ENCODE assay signal across 8 cellular contexts in genomic region chr20:50027611-50028105, GRCh38. TPM values are rescaled to one million over a fixed set of nuclear protein-coding genes. Genes with fewer than 3 reads are reported as not detected.
DNase-seq lines count a peak whose midpoint lies in the region; ATAC-seq, FAIRE-seq and TF ChIP-seq lines count a peak whose summit lies in the region.

No MANE protein-coding gene starts in this region.

- H3K4me1 ChIP-seq in HepG2 (ENCODE audit: insufficient read depth, low read length): peaks cover 69% of the 10 kb centered on the region
- peaks cover 13% of the 10 kb centered on the region for H3K4me1 ChIP-seq in upper lobe of right lung

- no peak overlapping the region for H3K4me3 ChIP-seq in HepG2 (replicated peaks in 1 of 3; ENCODE audit: insufficient read depth in 1 of 3, low read depth in 2 of 3, low read length in 3 of 3)
- H3K4me3 ChIP-seq in upper lobe of right lung: no peak overlapping the region

- H3K9me3 ChIP-seq in HepG2 (ENCODE audit: low read length) (no peaks in the 10 kb centered on the region), upper lobe of right lung (no peaks in the 10 kb centered on the region)

- no peaks in the 10 kb centered on the region for H4K20me1 ChIP-seq in HepG2 (ENCODE audit: insufficient read depth, low read length)

- H3K27ac ChIP-seq in HepG2 (ENCODE audit: extremely low read length, insufficient read depth, low read length) (no peak overlapping the region), upper lobe of right lung (no peak overlapping the region)

- no peaks in the 10 kb centered on the region for H3K79me2 ChIP-seq in HepG2 (ENCODE audit: insufficient read depth, low read length)

- CTCF ChIA-PET in HepG2 (lab: Yijun Ruan, JAX; ENCODE audit: low intra/inter-chr PET ratio, low total read pairs): no interaction called here

- H3K27me3 ChIP-seq in HepG2 (ENCODE audit: control insufficient read depth in 1 of 2, insufficient read depth in 2 of 2, low read length in 2 of 2) (peaks cover 3 to 6% of the 10 kb centered on the region in 2 experiments; a peak in 1 of 5 replicates), upper lobe of right lung (no peaks in the 10 kb centered on the region)

- intact Hi-C loops in HepG2 (cut with micrococcal nuclease; ENCODE audit: unreplicated experiment): no loop called here
- intact Hi-C loops in upper lobe of right lung (cut with DNase I): no loop called here

- ATAC-seq in HepG2 (no peak), upper lobe of right lung (peak; percentile 35)

- TF ChIP-seq RAD21 in HepG2 (CRISPR knock-in tag; IDR thresholded peaks at IDR 0.05): no peak

- in situ Hi-C loops in HepG2 (cut with HindIII; ENCODE audit: extremely low pct_ligation_motif_present, low pct_unique_long_range_greater_than_20kb): no loop called here

- no peak for FAIRE-seq in HepG2 (lab: Jason Lieb, UNC)

- WGBS in HepG2 (ENCODE audit: low lambda C conversion rate): 49% methylated on average over 12 of the region's 12 CpGs

- no TSS peak for BruUV-seq in HepG2 (replicated peaks; lab: Mats Ljungman, UMichigan)

- no peak for TF ChIP-seq EP300 in HepG2 (IDR thresholded peaks at IDR 0.05; ENCODE audit: low read depth in 2 of 2, low read length in 2 of 2)
- TF ChIP-seq EP300 in HepG2 (CRISPR knock-in tag; IDR thresholded peaks at IDR 0.05; ENCODE audit: borderline replicate concordance): no peak

- H3K4me2 ChIP-seq in HepG2 (ENCODE audit: low read depth, low read length): no peak overlapping the region

- no peak overlapping the region for H3K9ac ChIP-seq in HepG2 (ENCODE audit: insufficient read depth, low read depth, low read length)

- H3K36me3 ChIP-seq in HepG2 (replicated peaks in 1 of 2; ENCODE audit: control insufficient read depth in 1 of 2, insufficient read depth in 2 of 2, low read length in 2 of 2) (no peaks in the 10 kb centered on the region), upper lobe of right lung (no peaks in the 10 kb centered on the region)

- DNase-seq in M059J (ENCODE audit: low read depth): peak; percentile 99
- peak; percentile 67 for DNase-seq in dedifferentiated amniotic fluid mesenchymal stem cell (ENCODE audit: extremely low spot score)
- DNase-seq in HepG2 (ENCODE audit: low spot score): no peak
- peak; percentile 71 for DNase-seq in upper lobe of right lung
- DNase-seq in NCI-H1048 (lab: John Stamatoyannopoulos, UW): no peak
- no peak for DNase-seq in NCI-H146 treated with DMSO at 0.1 percent for 48 hours (lab: John Stamatoyannopoulos, UW; ENCODE audit: unreplicated experiment)
- DNase-seq in UCSD-AML1 (lab: John Stamatoyannopoulos, UW; ENCODE audit: unreplicated experiment): no peak
- no peak for DNase-seq in GM10266 (ENCODE audit: extremely low spot score)

- TF ChIP-seq CTCF in HepG2 (CRISPR knock-in tag; IDR thresholded peaks at IDR 0.05): no peak
- TF ChIP-seq CTCF in upper lobe of right lung (IDR thresholded peaks at IDR 0.05): no peak
- TF ChIP-seq CTCF in GM10266 (IDR thresholded peaks at IDR 0.05; ENCODE audit: control insufficient read depth, insufficient read depth, low read depth, missing control alignments): no peak

- TF ChIP-seq POLR2A in HepG2 (IDR thresholded peaks at IDR 0.05; ENCODE audit: insufficient read depth in 1 of 2, low read depth in 2 of 2, low read length in 2 of 2): no peak

- H2AFZ ChIP-seq in HepG2 (ENCODE audit: low read length): no peak overlapping the region

- POLR2A ChIA-PET in HepG2 (lab: Yijun Ruan, JAX): no interaction called here

TF ChIP-seq in HepG2, 621 proteins besides CTCF, POLR2A, EP300 and RAD21 (continues in another document):
- no peak for TF ChIP-seq ZFP36 (IDR thresholded peaks at IDR 0.05; ENCODE audit: borderline replicate concordance, low read depth, low read length, partially characterized antibody)
- peak; percentile 31; the same call in 1 of the 2 replicates for TF ChIP-seq SALL2 (CRISPR knock-in tag; IDR thresholded peaks at IDR 0.05)
- TF ChIP-seq GATAD1 (CRISPR knock-in tag; IDR thresholded peaks at IDR 0.05): no peak
- peak; percentile 22; the same call in 1 of the 3 replicates for TF ChIP-seq MXI1 (IDR thresholded peaks at IDR 0.05; ENCODE audit: borderline replicate concordance, low read depth, low read length)
- TF ChIP-seq ZNF629 (CRISPR knock-in tag; conservative IDR thresholded peaks at IDR 0.05): peak; percentile 93
- TF ChIP-seq ZFY (CRISPR knock-in tag; IDR thresholded peaks at IDR 0.05): peak; percentile 21; the same call in 1 of the 2 replicates
- TF ChIP-seq ZFP41 (CRISPR knock-in tag; IDR thresholded peaks at IDR 0.05; ENCODE audit: borderline replicate concordance): 0 out of 2 replicates have a peak, but pooled peaks have one; percentile 17
- TF ChIP-seq YEATS4 (CRISPR knock-in tag; IDR thresholded peaks at IDR 0.05; ENCODE audit: borderline replicate concordance): 0 out of 2 replicates have a peak, but pooled peaks have one; percentile 21
- 0 out of 2 replicates have a peak, but pooled peaks have one; percentile 22 for TF ChIP-seq ZNF704 (CRISPR knock-in tag; IDR thresholded peaks at IDR 0.05; ENCODE audit: borderline replicate concordance)
- 0 out of 2 replicates have a peak, but pooled peaks have one; percentile 11 for TF ChIP-seq EEA1 (CRISPR knock-in tag; IDR thresholded peaks at IDR 0.05; ENCODE audit: borderline replicate concordance)
- TF ChIP-seq KDM1A (CRISPR knock-in tag; IDR thresholded peaks at IDR 0.05): 0 out of 2 replicates have a peak, but pooled peaks have one; percentile 25
- no peak for TF ChIP-seq SNAPC4 (CRISPR knock-in tag; IDR thresholded peaks at IDR 0.05)

RNA-seq across cellular contexts. Expression of gene SNAI1, which starts 44.9 kb away (rescaled TPM):
- total RNA-seq in M059J (2014; rRNA removed; shearing (Covaris generic)): 8.4 and 10.6 TPM in 2 replicates
- 1.3 and 1.4 TPM in 2 replicates for total RNA-seq in HepG2 (2016; rRNA removed; fragmentation: Illumina TruSeq; extraction: Trizol)
- total RNA-seq in HepG2 (2016; cell fraction: cytosol; rRNA removed; fragmentation: Illumina TruSeq; extraction: Trizol; ENCODE audit: low read depth): 0.35 and 0.40 TPM in 2 replicates
- total RNA-seq in HepG2 (2016; cell fraction: insoluble cytoplasmic fraction; rRNA removed; fragmentation: Illumina TruSeq; extraction: Trizol): 1.1 and 1.4 TPM in 2 replicates
- 0.68 and 1.4 TPM in 2 replicates for total RNA-seq in HepG2 (2016; cell fraction: membrane; rRNA removed; fragmentation: Illumina TruSeq; extraction: Trizol)
- total RNA-seq in HepG2 (2016; cell fraction: nucleus; rRNA removed; fragmentation: Illumina TruSeq; extraction: Trizol): 1.4 and 2.3 TPM in 2 replicates
- 1.3 and 1.5 TPM in 2 replicates for polyA plus RNA-seq in HepG2 (2011; rRNA removed)
- polyA plus RNA-seq in HepG2 (2011; cell fraction: cytosol; rRNA removed): 0.35 and 0.76 TPM in 2 replicates
- polyA plus RNA-seq in HepG2 (2011; cell fraction: nucleus; rRNA removed): 3.0 and 3.7 TPM in 2 replicates
- 1.5 and 1.6 TPM in 2 replicates for polyA plus RNA-seq in HepG2 (2012)
- 0.55 and 0.59 TPM in 2 replicates for polyA plus RNA-seq in HepG2 (2016; cell fraction: cytosol; fragmentation: Illumina TruSeq; extraction: Trizol; ENCODE audit: low read depth)
- 2.2 and 3.6 TPM in 2 replicates for polyA plus RNA-seq in HepG2 (2016; cell fraction: insoluble cytoplasmic fraction; fragmentation: Illumina TruSeq; extraction: Trizol; ENCODE audit: low read depth)
- polyA plus RNA-seq in HepG2 (2016; cell fraction: membrane; fragmentation: Illumina TruSeq; extraction: Trizol; ENCODE audit: low read depth): 0.93 and 1.2 TPM in 2 replicates
- 3.5 and 4.2 TPM in 2 replicates for polyA plus RNA-seq in HepG2 (2016; cell fraction: nucleus; fragmentation: Illumina TruSeq; extraction: Trizol; ENCODE audit: insufficient read depth, low read depth)
- polyA minus RNA-seq in HepG2 (2011; rRNA and poly(A)+ RNA removed; ENCODE audit: low replicate concordance): 1.4 and 7.4 TPM in 2 replicates
- polyA minus RNA-seq in HepG2 (2011; cell fraction: cytosol; rRNA and poly(A)+ RNA removed): 0.40 and 0.79 TPM in 2 replicates
- 0.77 and 1.6 TPM in 2 replicates for polyA minus RNA-seq in HepG2 (2011; cell fraction: nucleus; rRNA and poly(A)+ RNA removed)
- 10.6 TPM for total RNA-seq in upper lobe of right lung

Comparison
In these comparisons a context has a peak if more than half of its experiments do, and no peak if none do; other contexts are left out.
1. DNase-seq: peak in M059J (single experiment), dedifferentiated amniotic fluid mesenchymal stem cell (single experiment) and upper lobe of right lung (single experiment); none in HepG2 (single experiment), NCI-H1048 (single experiment), NCI-H146 treated with DMSO at 0.1 percent for 48 hours (single experiment), UCSD-AML1 (single experiment) and GM10266 (single experiment).